ENCODE assay signal across 14 cellular contexts in genomic region chr12:126668538-126668937, GRCh38.
A peak's percentile ranks its signal among the peaks of the same experiment; 100 is the strongest.
DNase-seq lines count a peak whose midpoint lies in the region; ATAC-seq and TF ChIP-seq lines count a peak whose summit lies in the region.
"Had no signal": no experiment of that assay in that cellular context is flagged by ENCODE, and none has a peak within 500 bp of the region (broad histone marks: within the 10 kb centered on the region; RNA-seq: fewer than 3 reads in every experiment).

No MANE protein-coding gene starts in this region.

- H3K27ac ChIP-seq in upper lobe of left lung (no peak overlapping the region), tibial artery (no peak overlapping the region)
- H3K27ac ChIP-seq: VCaP had no signal

- intact Hi-C loops in tibial artery (cut with DNase I; ENCODE audit: low total_unique reads) = no loop called here

- no peak overlapping the region for H3K4me3 Mint-ChIP-seq in T-cell
- H3K4me3 Mint-ChIP-seq: effector memory CD8-positive, alpha-beta T cell; stimulated activated naive CD8-positive, alpha-beta T cell treated with anti-CD3 and anti-CD28 coated beads, Interleukin-15, Interleukin-2, amounts not matched to agents 100 ng/mL and 50 ng/mL, for 24 hours had no signal

- peak in 1 of 4 donors; percentile 54 for TF ChIP-seq EP300 in upper lobe of left lung (IDR thresholded peaks at IDR 0.05)

- H3K36me3 ChIP-seq in upper lobe of left lung (no peaks in the 10 kb centered on the region), tibial artery (no peaks in the 10 kb centered on the region)

- no peaks in the 10 kb centered on the region for H3K36me3 Mint-ChIP-seq in T-cell

- peaks cover 0 to 9% (median 4%) of the 10 kb centered on the region in 3 donors for H3K9me3 Mint-ChIP-seq in T-cell

- no peak overlapping the region for H3K27ac Mint-ChIP-seq in T-cell
- H3K27ac Mint-ChIP-seq: effector memory CD8-positive, alpha-beta T cell; progenitor cell of endocrine pancreas; stimulated activated naive CD8-positive, alpha-beta T cell treated with anti-CD3 and anti-CD28 coated beads, Interleukin-15, Interleukin-2, amounts not matched to agents 100 ng/mL and 50 ng/mL, for 24 hours had no signal

- no peaks in the 10 kb centered on the region for H3K27me3 Mint-ChIP-seq in T-cell
- H3K27me3 Mint-ChIP-seq: effector memory CD8-positive, alpha-beta T cell; stimulated activated naive CD8-positive, alpha-beta T cell treated with anti-CD3 and anti-CD28 coated beads, Interleukin-15, Interleukin-2, amounts not matched to agents 100 ng/mL and 50 ng/mL, for 24 hours had no signal

- H3K9me3 ChIP-seq in upper lobe of left lung (no peaks in the 10 kb centered on the region), tibial artery (peaks cover 0 to 2% (median 0%) of the 10 kb centered on the region in 3 donors)

- POLR2A ChIA-PET in T-cell (lab: Charles Lee) = no interaction called here

- CTCF ChIA-PET in T-cell (lab: Charles Lee) = no interaction called here

- H3K27me3 ChIP-seq in upper lobe of left lung (no peaks in the 10 kb centered on the region), tibial artery (no peaks in the 10 kb centered on the region)

- H3K4me3 ChIP-seq in fibroblast of the aortic adventitia (ENCODE audit: low read depth, low read length) = no peak overlapping the region
- H3K4me3 ChIP-seq in upper lobe of left lung = no peak overlapping the region
- no peak overlapping the region for H3K4me3 ChIP-seq in tibial artery
- H3K4me3 ChIP-seq: K562 had no signal

- H3K4me1 Mint-ChIP-seq in T-cell = no peaks in the 10 kb centered on the region

- TF ChIP-seq CTCF in fibroblast of the aortic adventitia (IDR thresholded peaks at IDR 0.05; ENCODE audit: insufficient read depth, low read length) (no peak), upper lobe of left lung (IDR thresholded peaks at IDR 0.05) (no peak), tibial artery (IDR thresholded peaks at IDR 0.05) (no peak)

- H3K4me1 ChIP-seq in upper lobe of left lung (peaks cover 0 to 3% (median 0%) of the 10 kb centered on the region in 4 donors), tibial artery (no peaks in the 10 kb centered on the region)

- peak; percentile 31 for DNase-seq in HCEC 1CT
- peak; percentile 82 for DNase-seq in RPMI7951 (ENCODE audit: low read depth)
- peak; percentile 98 for DNase-seq in fibroblast of the aortic adventitia (ENCODE audit: low read depth)
- no peak for DNase-seq in upper lobe of left lung
- no peak for DNase-seq in T-cell
- no peak for DNase-seq in tibial artery
- DNase-seq: DMS 273 treated with DMSO at 0.1 percent for 48 hours; effector memory CD8-positive, alpha-beta T cell; stimulated activated CD4-positive, alpha-beta T cell treated with anti-CD3 and anti-CD28 coated beads, Interleukin-4, amount 100 ng/mL, for 1 hour had no signal

- WGBS in upper lobe of left lung, 2 donors = 47 to 100% methylated on average over 1 of the region's 1 CpG

- ATAC-seq in upper lobe of left lung (ENCODE audit: low FRiP score in 2 of 2) = peak; percentile 51
- no peak for ATAC-seq in T-cell (replicated peaks in 1 of 4)
- ATAC-seq in GM21367 (IDR thresholded peaks at IDR 0.05; ENCODE audit: unreplicated experiment) = no peak
- ATAC-seq: effector memory CD8-positive, alpha-beta T cell; K562 had no signal

- no peak for TF ChIP-seq POLR2A in upper lobe of left lung (IDR thresholded peaks at IDR 0.05)

Comparison
In these comparisons a context has a peak if more than half of its experiments do, and no peak if none do; other contexts are left out.
1. DNase-seq: peak in HCEC 1CT (single experiment), RPMI7951 (single experiment) and fibroblast of the aortic adventitia (single experiment); none in upper lobe of left lung (0 of 2), T-cell (0 of 34) and tibial artery (0 of 2).
2. ATAC-seq: peak in upper lobe of left lung (2 of 2); none in T-cell (0 of 4) and GM21367 (single experiment).